ENCODE assay signal across 18 cellular contexts in the genomic region with DNA sequence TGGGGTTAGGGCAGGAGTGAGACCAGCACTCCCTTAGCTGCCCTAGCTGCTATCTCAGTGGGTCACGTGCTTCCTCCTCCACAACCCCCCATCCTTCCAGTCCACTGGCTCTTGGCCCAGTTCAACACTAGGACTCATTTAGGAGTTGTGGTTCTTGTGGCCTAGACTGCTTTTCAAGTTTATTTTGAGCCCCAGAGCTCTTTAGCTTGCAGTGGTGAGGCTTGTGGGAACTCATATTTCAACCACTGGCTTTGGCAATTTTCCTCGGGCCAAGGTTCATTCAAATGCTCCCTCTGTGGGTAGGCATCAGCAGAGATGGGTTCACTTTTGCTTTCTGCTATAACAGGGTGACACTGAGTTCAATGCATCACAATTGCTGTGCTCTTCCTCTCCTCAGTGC.
DNase-seq lines count a peak whose midpoint lies in the region; ATAC-seq, FAIRE-seq and TF ChIP-seq lines count a peak whose summit lies in the region.
"Had no signal": no experiment of that assay in that cellular context is flagged by ENCODE, and none has a peak within 500 bp of the region (broad histone marks: within the 10 kb centered on the region; RNA-seq: fewer than 3 reads in every experiment).

No MANE protein-coding gene starts in this region.

- H3K36me3 Mint-ChIP-seq in MCF 10A (ENCODE audit: insufficient read depth, unreplicated experiment): no peaks in the 10 kb centered on the region
- no peaks in the 10 kb centered on the region for H3K36me3 Mint-ChIP-seq in CD14-positive monocyte
- H3K36me3 Mint-ChIP-seq: activated naive CD4-positive, alpha-beta T cell treated with anti-CD3 and anti-CD28 coated beads, Interleukin-2, amount 50 U/mL, for 72 hours; T-cell had no signal

- no peaks in the 10 kb centered on the region for H3K4me1 ChIP-seq in breast epithelium
- H3K4me1 ChIP-seq: HAP-1 had no signal

- intact Hi-C loops in MCF 10A (cut with micrococcal nuclease): no loop called here
- intact Hi-C loops in breast epithelium (cut with DNase I; ENCODE audit: low total_unique reads): no loop called here
- intact Hi-C loops in CD14-positive monocyte (cut with micrococcal nuclease): no loop called here

- H3K27me3 Mint-ChIP-seq in MCF 10A (ENCODE audit: insufficient read depth, unreplicated experiment) (no peaks in the 10 kb centered on the region), CD14-positive monocyte (ENCODE audit: low read depth in 3 of 3) (no peaks in the 10 kb centered on the region)
- H3K27me3 Mint-ChIP-seq in stimulated activated naive CD8-positive, alpha-beta T cell treated with anti-CD3 and anti-CD28 coated beads, Interleukin-15, amount 100 ng/mL, for 72 hours: no peaks in the 10 kb centered on the region
- H3K27me3 Mint-ChIP-seq: T-cell had no signal

- H3K9me3 Mint-ChIP-seq in MCF 10A (ENCODE audit: unreplicated experiment) (peaks cover 14% of the 10 kb centered on the region), CD14-positive monocyte (peaks cover 3 to 18% (median 13%) of the 10 kb centered on the region in 7 donors)
- peaks cover 9 to 15% of the 10 kb centered on the region in 2 donors for H3K9me3 Mint-ChIP-seq in stimulated activated naive CD8-positive, alpha-beta T cell treated with anti-CD3 and anti-CD28 coated beads, Interleukin-15, amount 100 ng/mL, for 72 hours

- no peak for TF ChIP-seq CTCF in MCF 10A (IDR thresholded peaks at IDR 0.05; ENCODE audit: unreplicated experiment)
- TF ChIP-seq CTCF in breast epithelium (IDR thresholded peaks at IDR 0.05): no peak
- no peak for TF ChIP-seq CTCF in CD14-positive monocyte (IDR thresholded peaks at IDR 0.05)

- no peaks in the 10 kb centered on the region for H3K9me3 ChIP-seq in breast epithelium
- H3K9me3 ChIP-seq: HAP-1 had no signal

- TF ChIP-seq POLR2A in breast epithelium (IDR thresholded peaks at IDR 0.05) (no peak), GM12892 (IDR thresholded peaks at IDR 0.05; ENCODE audit: low read depth, low read length) (no peak)

- FAIRE-seq in GM12892 (lab: Jason Lieb, UNC): no peak

- POLR2A ChIA-PET in MCF 10A (lab: Yijun Ruan, JAX): interaction anchor here (0.6 to 0.7 kb wide), 2 partner anchors 18 to 54 kb away, joined by 3 read pairs; no protein-coding TSS in a partner anchor

- H3K4me1 Mint-ChIP-seq in MCF 10A (ENCODE audit: insufficient read depth, unreplicated experiment) (no peaks in the 10 kb centered on the region), CD14-positive monocyte (no peaks in the 10 kb centered on the region)
- no peaks in the 10 kb centered on the region for H3K4me1 Mint-ChIP-seq in stimulated activated naive CD8-positive, alpha-beta T cell treated with anti-CD3 and anti-CD28 coated beads, Interleukin-15, amount 100 ng/mL, for 72 hours
- H3K4me1 Mint-ChIP-seq: nephron, T-cell had no signal

- CTCF ChIA-PET in MCF 10A (lab: Yijun Ruan, JAX): interaction anchor here (1.2 kb wide), 1 partner anchor 22 kb away, joined by 3 read pairs; no protein-coding TSS in a partner anchor

- peak; percentile 20 for DNase-seq in MCF 10A (ENCODE audit: unreplicated experiment)
- DNase-seq in breast epithelium (ENCODE audit: low spot score in 2 of 2): no peak
- DNase-seq in SKM-1 (lab: John Stamatoyannopoulos, UW; ENCODE audit: unreplicated experiment): peak; percentile 35
- DNase-seq in fibroblast of peridontal ligament (ENCODE audit: extremely low read depth): peak; percentile 61
- DNase-seq in CD14-positive monocyte (ENCODE audit: low spot score): no peak
- DNase-seq in stimulated activated naive CD8-positive, alpha-beta T cell treated with anti-CD3 and anti-CD28 coated beads, Interleukin-15, amount 100 ng/mL, for 72 hours: no peak
- DNase-seq in DMS153 (lab: John Stamatoyannopoulos, UW): no peak
- DNase-seq in GM12892 (ENCODE audit: insufficient read length): no peak
- DNase-seq: 8988T; activated CD4-positive, alpha-beta T cell treated with anti-CD3 and anti-CD28 coated beads for 1 hour; NCI-H1048; NCI-H2171; right cardiac atrium; stimulated activated naive CD4-positive, alpha-beta T cell; T-cell had no signal

- ATAC-seq in stimulated activated naive CD8-positive, alpha-beta T cell treated with anti-CD3 and anti-CD28 coated beads, Interleukin-15, amount 100 ng/mL, for 72 hours: no peak
- ATAC-seq: activated naive CD4-positive, alpha-beta T cell treated with anti-CD3 and anti-CD28 coated beads, Interleukin-2, amount 50 U/mL, for 72 hours; right cardiac atrium; T-cell had no signal

- H3K4me3 Mint-ChIP-seq in MCF 10A (ENCODE audit: unreplicated experiment) (no peak overlapping the region), CD14-positive monocyte (no peak overlapping the region)
- no peak overlapping the region for H3K4me3 Mint-ChIP-seq in stimulated activated naive CD8-positive, alpha-beta T cell treated with anti-CD3 and anti-CD28 coated beads, Interleukin-15, amount 100 ng/mL, for 72 hours
- H3K4me3 Mint-ChIP-seq: nephron, T-cell had no signal

- H3K36me3 ChIP-seq in breast epithelium: no peaks in the 10 kb centered on the region
- H3K36me3 ChIP-seq: HAP-1 had no signal

- no peak overlapping the region for H3K4me3 ChIP-seq in breast epithelium
- H3K4me3 ChIP-seq: HAP-1 had no signal

- no TSS peak for BruUV-seq in MCF 10A (replicated peaks; lab: Mats Ljungman, UMichigan)

- H3K27ac Mint-ChIP-seq in MCF 10A (ENCODE audit: low read depth, unreplicated experiment): no peak overlapping the region
- H3K27ac Mint-ChIP-seq in CD14-positive monocyte: no peak overlapping the region
- no peak overlapping the region for H3K27ac Mint-ChIP-seq in stimulated activated naive CD8-positive, alpha-beta T cell treated with anti-CD3 and anti-CD28 coated beads, Interleukin-15, amount 100 ng/mL, for 72 hours
- H3K27ac Mint-ChIP-seq: activated naive CD4-positive, alpha-beta T cell treated with anti-CD3 and anti-CD28 coated beads, Interleukin-2, amount 50 U/mL, for 72 hours; nephron; T-cell had no signal

- no peaks in the 10 kb centered on the region for H3K27me3 ChIP-seq in breast epithelium

- no peak overlapping the region for H3K27ac ChIP-seq in breast epithelium

Comparison
In these comparisons a context has a peak if more than half of its experiments do, and no peak if none do; other contexts are left out.
1. DNase-seq: peak in MCF 10A (single experiment), SKM-1 (single experiment) and fibroblast of peridontal ligament (single experiment); none in breast epithelium (0 of 2), CD14-positive monocyte (single experiment), stimulated activated naive CD8-positive, alpha-beta T cell treated with anti-CD3 and anti-CD28 coated beads, Interleukin-15, amount 100 ng/mL, for 72 hours (0 of 2), DMS153 (single experiment) and GM12892 (single experiment).